4 cellular contexts compared by ENCODE assay signal in genomic region chr16:53305743-53306142, GRCh38.
"Had no signal": no experiment of that assay in that cellular context is flagged by ENCODE, and none has a peak within 500 bp of the region (broad histone marks: within the 10 kb centered on the region; RNA-seq: fewer than 3 reads in every experiment).

No MANE protein-coding gene starts in this region.

- ATAC-seq: GM23338 had no signal

- H3K4me3 ChIP-seq: GM23338 had no signal

- DNase-seq: H9, HCEC 1CT, IMR-90 had no signal
